Comparison of ENCODE assay signal across 1 cellular context in genomic region chr3:30597131-30597768, GRCh38.
TF ChIP-seq lines count a peak whose summit lies in the region.

No MANE protein-coding gene starts in this region.

TF ChIP-seq in HepG2, 621 proteins besides CTCF, POLR2A, EP300 and RAD21 (continued from another document and continues in another):
- TF ChIP-seq STAT5B (CRISPR knock-in tag; IDR thresholded peaks at IDR 0.05) (peak; percentile 84; the same call in 1 of the 2 replicates), POLR2AphosphoS5 (IDR thresholded peaks at IDR 0.05; ENCODE audit: low read depth, low read length) (peak; percentile 53; the same call in 1 of the 2 replicates), ZNF121 (CRISPR knock-in tag; IDR thresholded peaks at IDR 0.05) (no peak), SOX5 (CRISPR knock-in tag; IDR thresholded peaks at IDR 0.05; ENCODE audit: borderline replicate concordance) (peak; percentile 100), ZIK1 (CRISPR knock-in tag; IDR thresholded peaks at IDR 0.05; ENCODE audit: borderline replicate concordance, low read depth) (no peak), ZNF382 (CRISPR knock-in tag; IDR thresholded peaks at IDR 0.05; ENCODE audit: borderline replicate concordance) (no peak), XBP1 (CRISPR knock-in tag; IDR thresholded peaks at IDR 0.05) (no peak), ZNF460 (CRISPR knock-in tag; IDR thresholded peaks at IDR 0.05; ENCODE audit: borderline replicate concordance) (no peak), MTF1 (CRISPR knock-in tag; IDR thresholded peaks at IDR 0.05) (no peak), MAFF (IDR thresholded peaks at IDR 0.05; ENCODE audit: low read depth, low read length) (no peak), ZBTB21 (CRISPR knock-in tag; IDR thresholded peaks at IDR 0.05) (peak; percentile 40; the same call in 1 of the 2 replicates), ZNF691 (CRISPR knock-in tag; IDR thresholded peaks at IDR 0.05; ENCODE audit: borderline replicate concordance, low read depth) (no peak), MIER3 (CRISPR knock-in tag; IDR thresholded peaks at IDR 0.05; ENCODE audit: borderline replicate concordance) (peak; percentile 91; the same call in 1 of the 2 replicates), LBX2 (CRISPR knock-in tag; IDR thresholded peaks at IDR 0.05; ENCODE audit: borderline replicate concordance) (no peak), TFDP1 (CRISPR knock-in tag; IDR thresholded peaks at IDR 0.05; ENCODE audit: borderline replicate concordance) (no peak), ZNF3 (CRISPR knock-in tag; IDR thresholded peaks at IDR 0.05) (peak; percentile 22; the same call in 1 of the 2 replicates), MZF1 (CRISPR knock-in tag; IDR thresholded peaks at IDR 0.05; ENCODE audit: borderline replicate concordance) (no peak), CBX2 (IDR thresholded peaks at IDR 0.05; ENCODE audit: low read depth, low read length) (no peak), CBX2 (CRISPR knock-in tag; IDR thresholded peaks at IDR 0.05; ENCODE audit: low read depth) (no peak), ZNF143 (CRISPR knock-in tag; IDR thresholded peaks at IDR 0.05) (no peak), XRCC5 (optimal IDR thresholded peaks at IDR 0.05; ENCODE audit: low read length) (no peak), BATF2 (CRISPR knock-in tag; IDR thresholded peaks at IDR 0.05) (no peak), EZH2 (conservative IDR thresholded peaks at IDR 0.05; ENCODE audit: low read depth, low read length) (no peak), FOSL2 (CRISPR knock-in tag; IDR thresholded peaks at IDR 0.05) (peak; percentile 97), ZBTB34 (CRISPR knock-in tag; IDR thresholded peaks at IDR 0.05) (peak; percentile 88; the same call in 1 of the 2 replicates), ZNF570 (CRISPR knock-in tag; IDR thresholded peaks at IDR 0.05; ENCODE audit: borderline replicate concordance) (no peak), ZNF83 (CRISPR knock-in tag; IDR thresholded peaks at IDR 0.05; ENCODE audit: borderline replicate concordance) (no peak), ZNF776 (CRISPR knock-in tag; IDR thresholded peaks at IDR 0.05) (no peak), EHMT2 (IDR thresholded peaks at IDR 0.05; ENCODE audit: borderline replicate concordance, low read depth, low read length) (no peak; the same call in 1 of the 2 replicates), CEBPZ (IDR thresholded peaks at IDR 0.05; ENCODE audit: low read length) (no peak), PRDM10 (CRISPR knock-in tag; IDR thresholded peaks at IDR 0.05; ENCODE audit: low read depth) (0 out of 2 replicates have a peak, but pooled peaks have one; percentile 43), THRA (CRISPR knock-in tag; IDR thresholded peaks at IDR 0.05; ENCODE audit: borderline replicate concordance) (peak; percentile 85; the same call in 1 of the 2 replicates), FOXP1 (IDR thresholded peaks at IDR 0.05) (peak; percentile 46; the same call in 1 of the 2 replicates), FOXP1 (CRISPR knock-in tag; IDR thresholded peaks at IDR 0.05) (peak; percentile 97), ZBTB7A (CRISPR knock-in tag; IDR thresholded peaks at IDR 0.05) (no peak), E2F1 (CRISPR knock-in tag; IDR thresholded peaks at IDR 0.05) (peak; percentile 24; the same call in 1 of the 2 replicates), ZZZ3 (CRISPR knock-in tag; IDR thresholded peaks at IDR 0.05; ENCODE audit: borderline replicate concordance) (no peak), ZFP62 (CRISPR knock-in tag; IDR thresholded peaks at IDR 0.05) (no peak), AKAP8 (CRISPR knock-in tag; IDR thresholded peaks at IDR 0.05) (no peak), MED13 (CRISPR knock-in tag; IDR thresholded peaks at IDR 0.05) (peak; percentile 99), ZNF446 (CRISPR knock-in tag; IDR thresholded peaks at IDR 0.05) (no peak), SIN3B (IDR thresholded peaks at IDR 0.05; ENCODE audit: low read length) (no peak), ZNF512B (CRISPR knock-in tag; IDR thresholded peaks at IDR 0.05; ENCODE audit: borderline replicate concordance) (no peak), EED (CRISPR knock-in tag; IDR thresholded peaks at IDR 0.05) (no peak)
